Comparison of ENCODE assay signal across 9 cellular contexts in genomic region chr19:17338440-17339078, GRCh38. TPM values are rescaled to one million over a fixed set of nuclear protein-coding genes. Genes with fewer than 3 reads are reported as not detected.
A peak's percentile ranks its signal among the peaks of the same experiment; 100 is the strongest.
DNase-seq lines count a peak whose midpoint lies in the region; ATAC-seq and TF ChIP-seq lines count a peak whose summit lies in the region.
"Had no signal": no experiment of that assay in that cellular context is flagged by ENCODE, and none has a peak within 500 bp of the region (broad histone marks: within the 10 kb centered on the region; RNA-seq: fewer than 3 reads in every experiment).

No MANE protein-coding gene starts in this region.

- peak overlapping the region in 3 of 7 donors; percentile 41 to 97 (median 69) for H3K27ac Mint-ChIP-seq in CD4-positive, alpha-beta memory T cell

- CTCF ChIA-PET in CD4-positive, alpha-beta memory T cell (lab: Charles Lee; ENCODE audit: partially characterized antibody) = interaction anchor here (1.0 kb wide), 1 partner anchor 50 kb away, joined by 3 read pairs; no protein-coding TSS in a partner anchor

- H3K4me1 Mint-ChIP-seq in CD4-positive, alpha-beta memory T cell = peaks cover 15 to 42% (median 27%) of the 10 kb centered on the region in 4 donors

- TF ChIP-seq CTCF in dorsolateral prefrontal cortex (IDR thresholded peaks at IDR 0.05 in 54 of 56, conservative IDR thresholded peaks at IDR 0.05 in 2 of 56; ENCODE audit: low read depth in 1 of 56, partially characterized antibody in 56 of 56) (no peak), GM13977 (IDR thresholded peaks at IDR 0.05; ENCODE audit: extremely low read depth, insufficient read depth, missing control alignments) (no peak)

- in situ Hi-C loops in GM13977 (cut with MboI; ENCODE audit: low pct_unique_long_range_greater_than_20kb, low sequenced_read_pairs, unreplicated experiment) = no loop called here

- no peaks in the 10 kb centered on the region for H3K9me3 ChIP-seq in CD4-positive, alpha-beta memory T cell (ENCODE audit: control insufficient read depth in 1 of 2, low read length in 2 of 2)
- H3K9me3 ChIP-seq in MG63 = no peaks in the 10 kb centered on the region
- H3K9me3 ChIP-seq in neuron (ENCODE audit: low read length) = no peaks in the 10 kb centered on the region
- H3K9me3 ChIP-seq: lower lobe of right lung had no signal

- no peaks in the 10 kb centered on the region for H3K36me3 ChIP-seq in CD4-positive, alpha-beta memory T cell (ENCODE audit: insufficient read depth, low read length)
- peaks cover 14% of the 10 kb centered on the region for H3K36me3 ChIP-seq in MG63
- H3K36me3 ChIP-seq in neuron (ENCODE audit: insufficient read depth, low read length) = peaks cover 11% of the 10 kb centered on the region

- H3K27me3 ChIP-seq in CD4-positive, alpha-beta memory T cell (ENCODE audit: insufficient read depth, low read length) = no peaks in the 10 kb centered on the region
- H3K27me3 ChIP-seq in MG63 (no peaks in the 10 kb centered on the region), dorsolateral prefrontal cortex (no peaks in the 10 kb centered on the region), neuron (ENCODE audit: insufficient read depth, low read length) (no peaks in the 10 kb centered on the region)

- POLR2A ChIA-PET in CD4-positive, alpha-beta memory T cell (lab: Charles Lee; ENCODE audit: partially characterized antibody) = interaction anchor here (1.2 to 2.1 kb wide), 3 partner anchors 10 to 155 kb away, joined by 3 to 10 read pairs (median 5); partner anchors contain the start of gene DDA1

- no peaks in the 10 kb centered on the region for H3K27me3 Mint-ChIP-seq in CD4-positive, alpha-beta memory T cell

- H3K4me3 ChIP-seq in CD4-positive, alpha-beta memory T cell (ENCODE audit: low read length in 2 of 2) = peak overlapping the region; percentile 52 to 99
- peak overlapping the region; percentile 94 for H3K4me3 ChIP-seq in MG63
- H3K4me3 ChIP-seq in dorsolateral prefrontal cortex = peak overlapping the region in 57 of 59 donors; percentile 52 to 100 (median 85)
- peak overlapping the region; percentile 80 for H3K4me3 ChIP-seq in neuron (ENCODE audit: low read length)

- H3K9me3 Mint-ChIP-seq in CD4-positive, alpha-beta memory T cell = peaks cover 0 to 1% (median 0%) of the 10 kb centered on the region in 8 donors

- peak overlapping the region in 7 of 8 donors; percentile 90 to 98 (median 94) for H3K4me3 Mint-ChIP-seq in CD4-positive, alpha-beta memory T cell

- no peak for ATAC-seq in GM21447 (IDR thresholded peaks at IDR 0.05; ENCODE audit: unreplicated experiment)
- ATAC-seq: lower lobe of right lung had no signal

- peaks cover 0 to 14% of the 10 kb centered on the region in 2 donors for H3K36me3 Mint-ChIP-seq in CD4-positive, alpha-beta memory T cell

- H3K4me1 ChIP-seq in CD4-positive, alpha-beta memory T cell (ENCODE audit: insufficient read depth, low read length) = peaks cover 36% of the 10 kb centered on the region
- H3K4me1 ChIP-seq in neuron (ENCODE audit: insufficient read depth, low read length) = peaks cover 16% of the 10 kb centered on the region

- no peak overlapping the region for H2AFZ ChIP-seq in neuron (ENCODE audit: low read depth, low read length)

- no peak for DNase-seq in CD4-positive, alpha-beta memory T cell
- DNase-seq in MG63 = no peak
- DNase-seq in dorsolateral prefrontal cortex = no peak
- no peak for DNase-seq in AG08396 (ENCODE audit: low spot score)
- no peak for DNase-seq in stimulated activated CD4-positive, alpha-beta T cell treated with anti-CD3 and anti-CD28 coated beads, Interleukin-4, amount 100 ng/mL, for 1 hour
- DNase-seq in GM13977 (ENCODE audit: low spot score) = no peak
- DNase-seq: lower lobe of right lung had no signal

- peak overlapping the region; percentile 84 for H3K27ac ChIP-seq in CD4-positive, alpha-beta memory T cell (ENCODE audit: low read depth, low read length)
- peak overlapping the region in 3 of 59 donors; percentile 96 to 98 (median 97) for H3K27ac ChIP-seq in dorsolateral prefrontal cortex

- intact Hi-C loops in CD4-positive, alpha-beta memory T cell (cut with micrococcal nuclease) = loop anchor here (5.0 kb wide), 1 partner anchor 69 kb away; the partner anchor contains the start of gene BST2
- intact Hi-C loops in dorsolateral prefrontal cortex (cut with DNase I) = loop anchor here in 1 of 2 donors (10.0 kb wide), 1 partner anchor 216 kb away; the partner anchor contains the start of gene COLGALT1

RNA-seq across cellular contexts. Expression of gene GTPBP3, which starts 1.2 kb away (rescaled TPM):
- 10 to 100 TPM; 53.7 to 58.4 TPM for total RNA-seq in CD4-positive, alpha-beta memory T cell
- polyA plus RNA-seq in CD4-positive, alpha-beta memory T cell = 10 to 100 TPM in 1 of 2 donors, 1 to 10 TPM in 1; 6.4 to 12.7 TPM
- total RNA-seq in MG63 (2014; rRNA removed; shearing (Covaris generic); ENCODE audit: low replicate concordance) = 23.2 and 25.7 TPM in 2 replicates
- total RNA-seq in dorsolateral prefrontal cortex = 10 to 100 TPM; 11.7 to 35.1 (median 22.4) TPM

RNA-seq across cellular contexts. Expression of gene ANO8, which starts 3.9 kb away (rescaled TPM):
- total RNA-seq in CD4-positive, alpha-beta memory T cell = 10 to 100 TPM; 17.7 to 21.5 TPM
- polyA plus RNA-seq in CD4-positive, alpha-beta memory T cell = under 1 TPM in 1 of 2 donors, not detected in 1; 0.11 TPM
- 1.4 and 3.6 TPM in 2 replicates for total RNA-seq in MG63 (2014; rRNA removed; shearing (Covaris generic); ENCODE audit: low replicate concordance)
- total RNA-seq in dorsolateral prefrontal cortex = 10 to 100 TPM; 26.1 to 65.6 (median 37.6) TPM

RNA-seq across cellular contexts. Expression of gene DDA1, which starts 29.2 kb away (rescaled TPM):
- 10 to 100 TPM; 36.4 to 42.6 TPM for total RNA-seq in CD4-positive, alpha-beta memory T cell
- polyA plus RNA-seq in CD4-positive, alpha-beta memory T cell = 10 to 100 TPM; 31.6 to 42.6 TPM
- 9.1 and 11.6 TPM in 2 replicates for total RNA-seq in MG63 (2014; rRNA removed; shearing (Covaris generic); ENCODE audit: low replicate concordance)
- total RNA-seq in dorsolateral prefrontal cortex = 10 to 100 TPM; 33.9 to 94.0 (median 52.4) TPM

RNA-seq across cellular contexts. Expression of gene MRPL34, which starts 32.9 kb away (rescaled TPM):
- 10 to 100 TPM; 69.4 to 74.1 TPM for total RNA-seq in CD4-positive, alpha-beta memory T cell
- polyA plus RNA-seq in CD4-positive, alpha-beta memory T cell = 100 to 1,000 TPM; 231 to 250 TPM
- total RNA-seq in MG63 (2014; rRNA removed; shearing (Covaris generic); ENCODE audit: low replicate concordance) = 17.2 and 26.2 TPM in 2 replicates
- 10 to 100 TPM; 41.6 to 99.8 (median 67.2) TPM for total RNA-seq in dorsolateral prefrontal cortex

RNA-seq across cellular contexts. Expression of gene ABHD8, which starts 35.3 kb away (rescaled TPM):
- total RNA-seq in CD4-positive, alpha-beta memory T cell = 10 to 100 TPM in 1 of 2 experiments, 1 to 10 TPM in 1; 9.3 to 10.1 TPM
- 1 to 10 TPM; 6.0 to 7.9 TPM for polyA plus RNA-seq in CD4-positive, alpha-beta memory T cell
- 1.3 TPM in 1 of 2 replicates, not detected in the other for total RNA-seq in MG63 (2014; rRNA removed; shearing (Covaris generic); ENCODE audit: low replicate concordance)
- 100 to 1,000 TPM in 7 of 120 experiments, 10 to 100 TPM in 113; 22.5 to 113 (median 78.2) TPM for total RNA-seq in dorsolateral prefrontal cortex
